ENCODE assay signal across 14 cellular contexts in genomic region chr3:147890114-147890513, GRCh38.
DNase-seq lines count a peak whose midpoint lies in the region; ATAC-seq, FAIRE-seq and TF ChIP-seq lines count a peak whose summit lies in the region.
"Had no signal": no experiment of that assay in that cellular context is flagged by ENCODE, and none has a peak within 500 bp of the region (broad histone marks: within the 10 kb centered on the region; RNA-seq: fewer than 3 reads in every experiment).

No MANE protein-coding gene starts in this region.

- CTCF ChIA-PET in H1 (lab: Charles Lee; ENCODE audit: partially characterized antibody) = no interaction called here
- CTCF ChIA-PET in HepG2 (lab: Yijun Ruan, JAX; ENCODE audit: low intra/inter-chr PET ratio, low total read pairs) = no interaction called here

- no peak overlapping the region for H2AK5ac ChIP-seq in H1 (ENCODE audit: low read depth, low read length)

- H2BK12ac ChIP-seq in H1 (ENCODE audit: low read depth, low read length) = no peak overlapping the region

- TF ChIP-seq POLR2A in H1 (IDR thresholded peaks at IDR 0.05; ENCODE audit: control extremely low read depth in 1 of 2, low read depth in 2 of 2, low read length in 2 of 2) (no peak), HepG2 (IDR thresholded peaks at IDR 0.05; ENCODE audit: insufficient read depth in 1 of 2, low read depth in 2 of 2, low read length in 2 of 2) (no peak)

- ATAC-seq in GM19025 (IDR thresholded peaks at IDR 0.05; ENCODE audit: low read depth, unreplicated experiment) (peak; percentile 92), GM21619 (IDR thresholded peaks at IDR 0.05; ENCODE audit: unreplicated experiment) (peak; percentile 91), HG03064 (IDR thresholded peaks at IDR 0.05; ENCODE audit: low read depth, unreplicated experiment) (peak; percentile 96), HepG2 (no peak)
- ATAC-seq: heart left ventricle had no signal

- no peak overlapping the region for H4K5ac ChIP-seq in H1 (ENCODE audit: insufficient read length, low read depth, low read length)

- no peak overlapping the region for H3K18ac ChIP-seq in H1 (ENCODE audit: extremely low read depth, low read length)

- no peak overlapping the region for H3K23ac ChIP-seq in H1 (ENCODE audit: insufficient read length)

- no peaks in the 10 kb centered on the region for H3K23me2 ChIP-seq in H1 (ENCODE audit: low read depth, low read length)

- TF ChIP-seq CTCF in H1 (IDR thresholded peaks at IDR 0.05; ENCODE audit: control extremely low read depth in 1 of 3, insufficient read depth in 1 of 3, low read depth in 1 of 3, low read length in 3 of 3) (no peak), HepG2 (CRISPR knock-in tag; IDR thresholded peaks at IDR 0.05) (no peak)

- H3K56ac ChIP-seq in H1 (replicated peaks; ENCODE audit: insufficient read length, low read depth, low read length) = no peak overlapping the region

- H4K20me1 ChIP-seq in H1 (replicated peaks in 1 of 2; ENCODE audit: control insufficient read depth in 1 of 2, insufficient read depth in 2 of 2, low read length in 2 of 2) = no peaks in the 10 kb centered on the region
- H4K20me1 ChIP-seq in HepG2 (ENCODE audit: insufficient read depth, low read length) = no peaks in the 10 kb centered on the region
- H4K20me1 ChIP-seq: BLaER1 had no signal

- no peak overlapping the region for H3K4me3 ChIP-seq in H1 (ENCODE audit: extremely low read depth in 1 of 4, insufficient read depth in 2 of 4, low read depth in 3 of 4, low read length in 4 of 4)
- no peak overlapping the region for H3K4me3 ChIP-seq in HepG2 (replicated peaks in 1 of 3; ENCODE audit: insufficient read depth in 1 of 3, low read depth in 2 of 3, low read length in 3 of 3)
- H3K4me3 ChIP-seq: BLaER1, heart left ventricle had no signal

- no peak for DNase-seq in H1 (ENCODE audit: low read depth in 1 of 2, low spot score in 2 of 2)
- no peak for DNase-seq in foreskin melanocyte
- no peak for DNase-seq in HepG2 (ENCODE audit: low spot score)
- DNase-seq in stimulated activated CD8-positive, alpha-beta memory T cell treated with anti-CD3 and anti-CD28 coated beads, Interleukin-4, amount 100 ng/mL, for 48 hours = no peak
- DNase-seq in NCI-H1092 treated with DMSO at 0.1 percent for 48 hours (lab: John Stamatoyannopoulos, UW) = no peak
- DNase-seq: activated naive CD8-positive, alpha-beta T cell treated with anti-CD3 and anti-CD28 coated beads, Interleukin-2, amount 10 ng/mL, durations not matched to agents 7 days and 5 days; heart left ventricle; NCI-H1694 treated with DMSO at 0.1 percent for 48 hours; SIG-M5 had no signal

- H3K27ac ChIP-seq in H1 (ENCODE audit: low read depth, low read length) (no peak overlapping the region), HepG2 (ENCODE audit: extremely low read length, insufficient read depth, low read length) (no peak overlapping the region)
- H3K27ac ChIP-seq: BLaER1, heart left ventricle had no signal

- no peak overlapping the region for H3K4me2 ChIP-seq in H1 (ENCODE audit: insufficient read depth in 1 of 2, low read depth in 2 of 2, low read length in 2 of 2)
- H3K4me2 ChIP-seq in HepG2 (ENCODE audit: low read depth, low read length) = no peak overlapping the region
- H3K4me2 ChIP-seq: BLaER1 had no signal

- no TSS peak for BruUV-seq in HepG2 (replicated peaks; lab: Mats Ljungman, UMichigan)

- H3K4ac ChIP-seq in H1 (replicated peaks; ENCODE audit: insufficient read length, low read depth, low read length) = no peak overlapping the region

- H3K27me3 ChIP-seq in H1 (replicated peaks in 1 of 4; ENCODE audit: control insufficient read depth in 3 of 4, extremely low read depth in 1 of 4, insufficient read depth in 3 of 4, low read length in 3 of 4) = no peaks in the 10 kb centered on the region
- H3K27me3 ChIP-seq in HepG2 (ENCODE audit: control insufficient read depth in 1 of 2, insufficient read depth in 2 of 2, low read length in 2 of 2) = no peaks in the 10 kb centered on the region
- H3K27me3 ChIP-seq: BLaER1, heart left ventricle had no signal

- no peak overlapping the region for H2BK20ac ChIP-seq in H1 (ENCODE audit: low read length)

- no peaks in the 10 kb centered on the region for H3K79me1 ChIP-seq in H1 (ENCODE audit: low read depth, low read length)

- H4K8ac ChIP-seq in H1 (ENCODE audit: extremely low read depth, insufficient read depth, low read length) = no peak overlapping the region

- in situ Hi-C loops in HepG2 (cut with HindIII; ENCODE audit: extremely low pct_ligation_motif_present, low pct_unique_long_range_greater_than_20kb) = no loop called here

- H3K9ac ChIP-seq in H1 (replicated peaks in 1 of 4; ENCODE audit: extremely low read depth in 1 of 4, low read depth in 3 of 4, low read length in 3 of 4) (no peak overlapping the region), HepG2 (ENCODE audit: insufficient read depth, low read depth, low read length) (no peak overlapping the region)
- H3K9ac ChIP-seq: BLaER1 had no signal

- H2AFZ ChIP-seq in H1 (ENCODE audit: low read length) = 0 out of 2 replicates have a peak overlapping the region, but pooled peaks have one; percentile 76
- no peak overlapping the region for H2AFZ ChIP-seq in HepG2 (ENCODE audit: low read length)

- TF ChIP-seq RAD21 in H1 (IDR thresholded peaks at IDR 0.05 in 1 of 2, conservative IDR thresholded peaks at IDR 0.05 in 1 of 2; ENCODE audit: low read depth in 2 of 2, low read length in 2 of 2) (no peak), HepG2 (CRISPR knock-in tag; IDR thresholded peaks at IDR 0.05) (no peak)

- H3K4me1 ChIP-seq in H1 (replicated peaks in 1 of 4; ENCODE audit: control insufficient read depth in 3 of 4, insufficient read depth in 4 of 4, low read length in 3 of 4) (no peaks in the 10 kb centered on the region), HepG2 (ENCODE audit: insufficient read depth, low read length) (no peaks in the 10 kb centered on the region)
- H3K4me1 ChIP-seq: BLaER1, heart left ventricle had no signal

- H3K9me3 ChIP-seq in H1 (ENCODE audit: insufficient read depth in 2 of 2, low read depth in 1 of 2, low read length in 1 of 2) (no peaks in the 10 kb centered on the region), HepG2 (ENCODE audit: low read length) (no peaks in the 10 kb centered on the region)
- H3K9me3 ChIP-seq: BLaER1, heart left ventricle had no signal

- H3K36me3 ChIP-seq in H1 (ENCODE audit: control insufficient read depth in 2 of 4, insufficient read depth in 4 of 4, low read length in 3 of 4) (no peaks in the 10 kb centered on the region), HepG2 (replicated peaks in 1 of 2; ENCODE audit: control insufficient read depth in 1 of 2, insufficient read depth in 2 of 2, low read length in 2 of 2) (no peaks in the 10 kb centered on the region)
- H3K36me3 ChIP-seq: BLaER1, heart left ventricle had no signal

- no peak overlapping the region for H2BK5ac ChIP-seq in H1 (ENCODE audit: low read depth, low read length)

- FAIRE-seq in H1 (lab: Jason Lieb, UNC) = no peak
- FAIRE-seq in HepG2 (lab: Jason Lieb, UNC) = no peak
- FAIRE-seq: GM12892 had no signal

- H4K91ac ChIP-seq in H1 (replicated peaks; ENCODE audit: insufficient read length, low read length) = no peak overlapping the region

- H3K79me2 ChIP-seq in H1 (ENCODE audit: control insufficient read depth in 1 of 2, insufficient read depth in 2 of 2, low read length in 2 of 2) = no peaks in the 10 kb centered on the region
- no peaks in the 10 kb centered on the region for H3K79me2 ChIP-seq in HepG2 (ENCODE audit: insufficient read depth, low read length)

- intact Hi-C loops in HepG2 (cut with micrococcal nuclease; ENCODE audit: unreplicated experiment) = no loop called here

- POLR2A ChIA-PET in H1 (lab: Charles Lee; ENCODE audit: partially characterized antibody) = no interaction called here
- POLR2A ChIA-PET in HepG2 (lab: Yijun Ruan, JAX) = no interaction called here

- no peak overlapping the region for H3K14ac ChIP-seq in H1 (ENCODE audit: insufficient read length)

- no peak overlapping the region for H2BK15ac ChIP-seq in H1 (ENCODE audit: low read length)

- H2BK120ac ChIP-seq in H1 (replicated peaks; ENCODE audit: low read depth, low read length) = no peak overlapping the region

- no peak for TF ChIP-seq EP300 in H1 (IDR thresholded peaks at IDR 0.05; ENCODE audit: borderline replicate concordance in 1 of 2, low read depth in 2 of 2, low read length in 2 of 2)
- no peak for TF ChIP-seq EP300 in HepG2 (IDR thresholded peaks at IDR 0.05; ENCODE audit: low read depth in 2 of 2, low read length in 2 of 2)
- no peak for TF ChIP-seq EP300 in HepG2 (CRISPR knock-in tag; IDR thresholded peaks at IDR 0.05; ENCODE audit: borderline replicate concordance)

TF ChIP-seq in H1, 55 proteins besides CTCF, POLR2A, EP300 and RAD21:
- TF ChIP-seq TCF12 (IDR thresholded peaks at IDR 0.05; ENCODE audit: low read depth, low read length) (no peak), NANOG (IDR thresholded peaks at IDR 0.05; ENCODE audit: insufficient read depth, low read depth, low read length, poor library complexity, severe bottlenecking) (no peak), CHD2 (IDR thresholded peaks at IDR 0.05; ENCODE audit: low read length) (no peak), RFX5 (IDR thresholded peaks at IDR 0.05; ENCODE audit: borderline replicate concordance, low read depth, low read length) (no peak), RBBP5 (IDR thresholded peaks at IDR 0.05; ENCODE audit: borderline replicate concordance, low read depth, low read length) (no peak), HDAC2 (IDR thresholded peaks at IDR 0.05; ENCODE audit: borderline replicate concordance in 1 of 2, low read depth in 2 of 2, low read length in 2 of 2) (no peak)

TF ChIP-seq in HepG2, 621 proteins besides CTCF, POLR2A, EP300 and RAD21 (continues in another document):
- no peak for TF ChIP-seq IRF9 (CRISPR knock-in tag; IDR thresholded peaks at IDR 0.05; ENCODE audit: borderline replicate concordance)
- TF ChIP-seq ZNF33A (CRISPR knock-in tag; IDR thresholded peaks at IDR 0.05; ENCODE audit: borderline replicate concordance) = no peak
- TF ChIP-seq ZBTB20 (CRISPR knock-in tag; IDR thresholded peaks at IDR 0.05; ENCODE audit: borderline replicate concordance, low read depth) = no peak
- no peak for TF ChIP-seq RXRA (CRISPR knock-in tag; IDR thresholded peaks at IDR 0.05)
- no peak for TF ChIP-seq KLF9 (CRISPR knock-in tag; IDR thresholded peaks at IDR 0.05; ENCODE audit: low read depth)
- TF ChIP-seq RBAK (CRISPR knock-in tag; IDR thresholded peaks at IDR 0.05) = no peak
- TF ChIP-seq POGZ (CRISPR knock-in tag; IDR thresholded peaks at IDR 0.05) = no peak
- no peak for TF ChIP-seq NR3C1 (CRISPR knock-in tag; IDR thresholded peaks at IDR 0.05)
- no peak for TF ChIP-seq REPIN1 (CRISPR knock-in tag; IDR thresholded peaks at IDR 0.05; ENCODE audit: borderline replicate concordance, low read depth)
- no peak for TF ChIP-seq HNRNPLL (IDR thresholded peaks at IDR 0.05; ENCODE audit: low read depth, low read length, poor library complexity, severe bottlenecking)
